ENCODE assay signal across 19 cellular contexts in the genomic region with DNA sequence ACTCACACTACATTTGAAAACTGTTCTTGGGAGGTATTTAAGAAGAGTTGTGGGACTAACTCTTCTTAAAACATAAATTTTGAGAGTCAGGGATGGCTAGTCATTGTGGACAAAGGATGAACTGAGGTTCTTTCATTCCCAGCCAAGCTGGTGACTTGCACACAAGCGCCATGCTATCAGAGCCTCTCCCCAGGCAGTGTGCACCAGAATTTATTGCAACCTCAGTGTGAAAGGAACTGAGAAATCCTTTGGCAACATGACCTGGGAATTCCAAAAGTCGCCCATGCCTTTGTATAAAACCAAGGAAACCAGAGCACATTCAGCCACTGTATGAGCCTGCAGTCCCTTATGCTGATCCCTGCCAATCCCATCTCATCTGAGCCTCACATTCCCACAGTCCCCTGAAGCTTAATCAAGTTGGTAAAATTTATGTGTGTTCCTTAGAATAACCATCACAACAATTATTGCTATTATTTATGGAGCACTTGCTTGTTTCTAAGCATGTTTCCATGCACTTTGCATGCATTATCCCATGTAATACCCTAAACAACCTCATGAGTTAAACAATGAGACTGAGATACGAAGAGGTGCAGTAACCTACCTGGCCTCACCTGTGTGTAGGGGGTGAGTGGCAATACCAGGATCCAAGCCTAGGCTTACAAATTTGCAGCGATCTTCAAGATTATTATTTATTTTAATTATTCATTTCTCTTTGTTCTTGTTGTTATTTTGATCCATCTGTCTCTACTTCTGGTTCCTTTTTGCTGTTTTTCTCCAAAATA.
DNase-seq lines count a peak whose midpoint lies in the region; ATAC-seq, FAIRE-seq and TF ChIP-seq lines count a peak whose summit lies in the region.
"Had no signal": no experiment of that assay in that cellular context is flagged by ENCODE, and none has a peak within 500 bp of the region (broad histone marks: within the 10 kb centered on the region; RNA-seq: fewer than 3 reads in every experiment).

No MANE protein-coding gene starts in this region.

- no peaks in the 10 kb centered on the region for H4K20me1 ChIP-seq in HCT116 (ENCODE audit: insufficient read depth)
- no peaks in the 10 kb centered on the region for H4K20me1 ChIP-seq in GM12878 (ENCODE audit: control insufficient read depth, insufficient read depth)

- in situ Hi-C loops in GM12878 (cut with MboI): loop anchor here (5.0 kb wide), 1 partner anchor 389 kb away; no protein-coding TSS in a partner anchor

- RAD21 ChIA-PET in HCT116 (lab: Charles Lee; ENCODE audit: low non-redundant PET in 1 of 2, low total read pairs in 2 of 2, uncharacterized antibody in 2 of 2, unreplicated experiment in 2 of 2) (no interaction called here), GM12878 (lab: Charles Lee; ENCODE audit: unreplicated experiment) (interaction anchor here (14.4 kb wide), 1 partner anchor 87 kb away, joined by 582 read pairs; no protein-coding TSS in a partner anchor)

- H3K27ac ChIP-seq in HCT116 (ENCODE audit: low read depth, low read length) (no peak overlapping the region), GM12878 (ENCODE audit: control insufficient read depth, insufficient read depth) (no peak overlapping the region), stomach (no peak overlapping the region)
- H3K27ac ChIP-seq: HL-60, PC-9 had no signal

- SMC1A ChIA-PET in GM12878 (lab: Charles Lee; ENCODE audit: uncharacterized antibody, unreplicated experiment): interaction anchor here (1.0 to 1.3 kb wide), 2 partner anchors 88 to 91 kb away, joined by 3 to 5 read pairs; no protein-coding TSS in a partner anchor

- no peak for TF ChIP-seq RAD21 in HCT116 (IDR thresholded peaks at IDR 0.05; ENCODE audit: low read depth)
- no peak for TF ChIP-seq RAD21 in GM12878 (IDR thresholded peaks at IDR 0.05; ENCODE audit: insufficient read depth, low read depth, low read length)

- peaks cover 15% of the 10 kb centered on the region for H3K36me3 Mint-ChIP-seq in nephron progenitor cell (ENCODE audit: low read depth)
- H3K36me3 Mint-ChIP-seq: CD8-positive, alpha-beta memory T cell had no signal

- CTCF ChIA-PET in HCT116 (lab: Charles Lee) (no interaction called here), GM12878 (lab: Yijun Ruan, JAX) (interaction anchor here (4.5 kb wide), 1 partner anchor 90 kb away, joined by 16 read pairs; no protein-coding TSS in a partner anchor)

- DNase-seq in HCT116 (ENCODE audit: low read depth, low spot score) (no peak), GM12878 (ENCODE audit: low read depth, low spot score) (no peak), iPS DF 19.7 (ENCODE audit: low read depth, low spot score) (peak; percentile 3), pons (ENCODE audit: low spot score) (peak; percentile 33), stomach (no peak), nephron progenitor cell (no peak)
- DNase-seq: CD8-positive, alpha-beta memory T cell; IMR-90; Karpas-422; NCI-H1417 treated with DMSO at 0.1 percent for 48 hours; NCI-H187 treated with DMSO at 0.1 percent for 48 hours; NCI-H2227 treated with DMSO at 0.1 percent for 48 hours; NCI-H524 treated with DMSO at 0.1 percent for 48 hours; PC-9 had no signal

- H3K4me1 ChIP-seq in HCT116 (ENCODE audit: control insufficient read depth in 1 of 2, insufficient read depth in 2 of 2, low read length in 2 of 2) (no peaks in the 10 kb centered on the region), GM12878 (ENCODE audit: control insufficient read depth, insufficient read depth, low read length) (no peaks in the 10 kb centered on the region), stomach (no peaks in the 10 kb centered on the region)

- H3K4me3 ChIP-seq in HCT116 (replicated peaks in 1 of 2; ENCODE audit: low read depth in 1 of 2, low read length in 2 of 2): no peak overlapping the region
- H3K4me3 ChIP-seq in GM12878: no peak overlapping the region
- H3K4me3 ChIP-seq in stomach: no peak overlapping the region
- H3K4me3 ChIP-seq: PC-9 had no signal

- 0 out of 6 replicates have a peak, but pooled peaks of 1 of the 3 experiments have one; percentile 10 for TF ChIP-seq CTCF in HCT116 (IDR thresholded peaks at IDR 0.05 in 2 of 3, conservative IDR thresholded peaks at IDR 0.05 in 1 of 3; ENCODE audit: borderline replicate concordance in 1 of 3, insufficient read depth in 1 of 3, low read depth in 2 of 3, low read length in 2 of 3)
- no peak for TF ChIP-seq CTCF in GM12878 (IDR thresholded peaks at IDR 0.05 in 2 of 3, conservative IDR thresholded peaks at IDR 0.05 in 1 of 3; ENCODE audit: control insufficient read depth in 2 of 3, extremely low read depth in 1 of 3, insufficient read depth in 1 of 3, low read depth in 3 of 3, low read length in 3 of 3)
- TF ChIP-seq CTCF in stomach (IDR thresholded peaks at IDR 0.05): no peak
- no peak for TF ChIP-seq CTCF in nephron progenitor cell (IDR thresholded peaks at IDR 0.05)

- no peak for TF ChIP-seq POLR2A in HCT116 (IDR thresholded peaks at IDR 0.05; ENCODE audit: borderline replicate concordance, extremely low read depth, insufficient read depth, insufficient read length)
- TF ChIP-seq POLR2A in GM12878 (IDR thresholded peaks at IDR 0.05; ENCODE audit: low read depth, low read length): no peak
- TF ChIP-seq POLR2A in stomach (IDR thresholded peaks at IDR 0.05): no peak

- FAIRE-seq in GM12878 (lab: Jason Lieb, UNC): no peak
- FAIRE-seq: D721Med, HTR-8/SVneo had no signal

- H3K4me1 Mint-ChIP-seq in nephron progenitor cell: peaks cover 14% of the 10 kb centered on the region
- H3K4me1 Mint-ChIP-seq: CD8-positive, alpha-beta memory T cell had no signal

- H3K79me2 ChIP-seq in HCT116 (ENCODE audit: insufficient read depth, low read length): no peaks in the 10 kb centered on the region
- H3K79me2 ChIP-seq in GM12878 (ENCODE audit: control insufficient read depth, insufficient read depth, low read length): no peaks in the 10 kb centered on the region

- H3K9me3 ChIP-seq in HCT116 (ENCODE audit: control insufficient read depth in 1 of 2, insufficient read depth in 1 of 2, low read depth in 1 of 2, low read length in 2 of 2) (no peaks in the 10 kb centered on the region), GM12878 (replicated peaks; ENCODE audit: control insufficient read depth, insufficient read depth, low read length) (no peaks in the 10 kb centered on the region; the same call in 2 of the 3 replicates), stomach (no peaks in the 10 kb centered on the region)

- H3K9ac ChIP-seq in HCT116 (ENCODE audit: low read length): no peak overlapping the region
- no peak overlapping the region for H3K9ac ChIP-seq in GM12878 (ENCODE audit: control insufficient read depth, insufficient read depth, low read length)

- intact Hi-C loops in HCT116 (cut with micrococcal nuclease) (no loop called here), GM12878 (cut with micrococcal nuclease; ENCODE audit: unreplicated experiment) (loop anchor here (10.0 kb wide), 1 partner anchor 121 kb away; the partner anchor contains the start of gene NTRK2), stomach (cut with DNase I; ENCODE audit: low total_unique reads) (no loop called here)

- H3K27me3 ChIP-seq in HCT116 (ENCODE audit: insufficient read depth, low read length) (peaks cover 26% of the 10 kb centered on the region), GM12878 (replicated peaks in 1 of 2; ENCODE audit: control insufficient read depth in 2 of 2, insufficient read depth in 2 of 2, low read length in 1 of 2) (no peaks in the 10 kb centered on the region), stomach (no peaks in the 10 kb centered on the region)

- H3K4me2 ChIP-seq in HCT116 (ENCODE audit: low read length): no peak overlapping the region
- no peak overlapping the region for H3K4me2 ChIP-seq in GM12878 (ENCODE audit: control insufficient read depth, insufficient read depth)
- H3K4me2 ChIP-seq: PC-9 had no signal

- peaks cover 10% of the 10 kb centered on the region for H3K27me3 Mint-ChIP-seq in nephron progenitor cell (ENCODE audit: low read depth, poor library complexity)

- no peaks in the 10 kb centered on the region for H3K9me2 ChIP-seq in HCT116 (ENCODE audit: insufficient read depth)

- BruUV-seq in HCT116 (replicated peaks; lab: Mats Ljungman, UMichigan) (no TSS peak), GM12878 (replicated peaks; lab: Mats Ljungman, UMichigan) (no TSS peak)

- TF ChIP-seq EP300 in GM12878 (IDR thresholded peaks at IDR 0.05; ENCODE audit: borderline replicate concordance in 1 of 2, control insufficient read depth in 1 of 2, low read depth in 2 of 2, low read length in 2 of 2) (no peak), stomach (IDR thresholded peaks at IDR 0.05) (no peak)

- H3K4me3 Mint-ChIP-seq in nephron progenitor cell: no peak overlapping the region
- H3K4me3 Mint-ChIP-seq: CD8-positive, alpha-beta memory T cell had no signal

- H3K36me3 ChIP-seq in HCT116 (ENCODE audit: control insufficient read depth in 1 of 2, insufficient read depth in 2 of 2, low read length in 2 of 2) (no peaks in the 10 kb centered on the region), GM12878 (ENCODE audit: control insufficient read depth in 2 of 2, insufficient read depth in 2 of 2, low read length in 1 of 2) (no peaks in the 10 kb centered on the region), stomach (no peaks in the 10 kb centered on the region)

- POLR2A ChIA-PET in HCT116 (lab: Charles Lee): no interaction called here
- POLR2A ChIA-PET in GM12878 (lab: Charles Lee): no interaction called here

- H3K27ac Mint-ChIP-seq in nephron progenitor cell: no peak overlapping the region
- H3K27ac Mint-ChIP-seq: CD8-positive, alpha-beta memory T cell had no signal

- no peak overlapping the region for H2AFZ ChIP-seq in HCT116 (ENCODE audit: low read depth, low read length, poor library complexity, severe bottlenecking)
- H2AFZ ChIP-seq in GM12878 (ENCODE audit: control insufficient read depth, low read depth, low read length): no peak overlapping the region
- H2AFZ ChIP-seq: PC-9 had no signal

- 41% methylated on average over 4 of the region's 4 CpGs for WGBS in GM12878 (ENCODE audit: insufficient coverage, insufficient replicate concordance, low lambda C conversion rate, missing lambda C conversion rate)
- WGBS in stomach, 5 donors: 82 to 90% (median 86%) methylated on average over 4 of the region's 4 CpGs

- peaks cover 4% of the 10 kb centered on the region for H3K9me3 Mint-ChIP-seq in nephron progenitor cell

- peak; percentile 75 for ATAC-seq in HCT116
- peak; percentile 44; the same call in 1 of the 3 replicates for ATAC-seq in GM12878
- no peak for ATAC-seq in HG03460 (IDR thresholded peaks at IDR 0.05; ENCODE audit: unreplicated experiment)
- no peak for ATAC-seq in GM21367 (IDR thresholded peaks at IDR 0.05; ENCODE audit: unreplicated experiment)

TF ChIP-seq in HCT116, 20 proteins besides CTCF, POLR2A, EP300 and RAD21 (continues in another document):
- TF ChIP-seq SP1 (IDR thresholded peaks at IDR 0.05; ENCODE audit: low read depth) (no peak), POLR2AphosphoS5 (IDR thresholded peaks at IDR 0.05; ENCODE audit: low read depth, low read length) (no peak), CEBPB (IDR thresholded peaks at IDR 0.05; ENCODE audit: low read depth) (no peak), EZH2 (IDR thresholded peaks at IDR 0.05) (no peak)

TF ChIP-seq in GM12878, 131 proteins besides CTCF, POLR2A, EP300 and RAD21 (continues in another document):
- TF ChIP-seq CHD2 (IDR thresholded peaks at IDR 0.05; ENCODE audit: borderline replicate concordance, low read depth, low read length) (no peak), TCF7 (IDR thresholded peaks at IDR 0.05; ENCODE audit: borderline replicate concordance) (no peak), EGR1 (IDR thresholded peaks at IDR 0.05; ENCODE audit: borderline replicate concordance in 1 of 2, low read depth in 2 of 2, low read length in 2 of 2) (no peak)

Comparison
In these comparisons a context has a peak if more than half of its experiments do, and no peak if none do; other contexts are left out.
1. ATAC-seq: peak in HCT116 (single experiment) and GM12878 (single experiment); none in HG03460 (single experiment) and GM21367 (single experiment).
2. DNase-seq: peak in iPS DF 19.7 (single experiment) and pons (single experiment); none in HCT116 (single experiment), GM12878 (single experiment), stomach (single experiment) and nephron progenitor cell (single experiment).